Comparison of ENCODE assay signal across 8 cellular contexts in the genomic region with DNA sequence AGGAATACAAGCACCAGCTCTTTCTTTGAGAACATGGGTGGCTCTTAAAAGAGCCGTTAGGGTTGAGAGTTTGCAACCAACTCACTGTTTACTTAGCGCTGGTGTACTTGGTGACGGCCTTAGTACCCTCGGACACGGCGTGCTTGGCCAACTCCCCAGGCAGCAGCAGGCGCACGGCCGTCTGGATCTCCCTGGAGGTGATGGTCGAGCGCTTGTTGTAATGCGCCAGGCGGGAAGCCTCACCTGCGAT.
DNase-seq lines count a peak whose midpoint lies in the region; ATAC-seq and TF ChIP-seq lines count a peak whose summit lies in the region.
"Not testable (repeated sequence)": the region's sequence is repeated elsewhere in the genome, so short reads cannot be mapped to it uniquely, and the experiment has no call there.

No MANE protein-coding gene starts in this region.

- not testable (repeated sequence) for H3K36me3 ChIP-seq in muscle layer of duodenum (ENCODE audit: control insufficient read depth in 1 of 2, insufficient read depth in 2 of 2, low read length in 2 of 2); thymus (ENCODE audit: control insufficient read depth, insufficient read depth)

- H3K27me3 Mint-ChIP-seq in activated naive CD8-positive, alpha-beta T cell treated with anti-CD3 and anti-CD28 coated beads, Interleukin-2, amount 10 ng/mL, durations not matched to agents 7 days and 5 days: not testable (repeated sequence)

- H3K36me3 Mint-ChIP-seq in activated naive CD8-positive, alpha-beta T cell treated with anti-CD3 and anti-CD28 coated beads, Interleukin-2, amount 10 ng/mL, durations not matched to agents 7 days and 5 days: not testable (repeated sequence)

- H3K4me3 ChIP-seq in fibroblast of villous mesenchyme (ENCODE audit: low read depth, low read length) (peak overlapping the region; percentile 76), muscle layer of duodenum (ENCODE audit: low read depth in 1 of 2, low read length in 2 of 2) (peak overlapping the region; percentile 64 to 68), thymus (ENCODE audit: low read length) (peak overlapping the region; percentile 70)

- peaks cover 46% of the 10 kb centered on the region for H3K4me1 Mint-ChIP-seq in activated naive CD8-positive, alpha-beta T cell treated with anti-CD3 and anti-CD28 coated beads, Interleukin-2, amount 10 ng/mL, durations not matched to agents 7 days and 5 days

- not testable (repeated sequence) for H3K9me3 ChIP-seq in muscle layer of duodenum (ENCODE audit: control insufficient read depth in 1 of 2, low read length in 2 of 2); thymus (ENCODE audit: control insufficient read depth)

- under 1% methylated on average over 14 of the region's 14 CpGs for WGBS in thymus

- ATAC-seq in GM21360 (IDR thresholded peaks at IDR 0.05; ENCODE audit: unreplicated experiment) (peak; percentile 10), HG03066 (IDR thresholded peaks at IDR 0.05; ENCODE audit: low read depth, unreplicated experiment) (peak; percentile 10)
- ATAC-seq in activated naive CD8-positive, alpha-beta T cell treated with anti-CD3 and anti-CD28 coated beads, Interleukin-2, amount 10 ng/mL, durations not matched to agents 7 days and 5 days (ENCODE audit: low read depth): peak; percentile 15

- TF ChIP-seq CTCF in fibroblast of villous mesenchyme (IDR thresholded peaks at IDR 0.05; ENCODE audit: insufficient read depth, low read depth, low read length): not testable (repeated sequence)

- peak; percentile 77 for DNase-seq in DMS 273 treated with DMSO at 0.1 percent for 48 hours (lab: John Stamatoyannopoulos, UW)
- peak; percentile 89 for DNase-seq in NCI-H526 treated with DMSO at 0.1 percent for 48 hours (lab: John Stamatoyannopoulos, UW)
- DNase-seq in activated naive CD8-positive, alpha-beta T cell treated with anti-CD3 and anti-CD28 coated beads, Interleukin-2, amount 10 ng/mL, durations not matched to agents 7 days and 5 days: not testable (repeated sequence)
- peak; percentile 55 for DNase-seq in fibroblast of villous mesenchyme (ENCODE audit: low read depth)

- H3K9me3 Mint-ChIP-seq in activated naive CD8-positive, alpha-beta T cell treated with anti-CD3 and anti-CD28 coated beads, Interleukin-2, amount 10 ng/mL, durations not matched to agents 7 days and 5 days: not testable (repeated sequence)

- not testable (repeated sequence) for H3K27ac Mint-ChIP-seq in activated naive CD8-positive, alpha-beta T cell treated with anti-CD3 and anti-CD28 coated beads, Interleukin-2, amount 10 ng/mL, durations not matched to agents 7 days and 5 days

- POLR2A ChIA-PET in activated naive CD8-positive, alpha-beta T cell treated with anti-CD3 and anti-CD28 coated beads, Interleukin-2, amount 10 ng/mL, durations not matched to agents 7 days and 5 days (lab: Charles Lee): interaction anchor here (0.5 to 10.2 kb wide), 53 partner anchors 8 to 1792 kb away, joined by 3 to 888 read pairs (median 10); a partner anchor contains a TSS

- not testable (repeated sequence) for H3K4me1 ChIP-seq in muscle layer of duodenum (ENCODE audit: control insufficient read depth in 1 of 2, insufficient read depth in 2 of 2, low read length in 2 of 2); thymus (ENCODE audit: control insufficient read depth, insufficient read depth, low read length)

- not testable (repeated sequence) for H3K27me3 ChIP-seq in muscle layer of duodenum (ENCODE audit: low read depth, low read length); thymus (ENCODE audit: control insufficient read depth, insufficient read depth)

- H3K4me3 Mint-ChIP-seq in activated naive CD8-positive, alpha-beta T cell treated with anti-CD3 and anti-CD28 coated beads, Interleukin-2, amount 10 ng/mL, durations not matched to agents 7 days and 5 days: not testable (repeated sequence)

- H3K27ac ChIP-seq in muscle layer of duodenum (ENCODE audit: low read length): peak overlapping the region; percentile 89
- H3K27ac ChIP-seq in thymus (ENCODE audit: low read depth): peak overlapping the region; percentile 99
